ENCODE assay signal across 8 cellular contexts in the genomic region with DNA sequence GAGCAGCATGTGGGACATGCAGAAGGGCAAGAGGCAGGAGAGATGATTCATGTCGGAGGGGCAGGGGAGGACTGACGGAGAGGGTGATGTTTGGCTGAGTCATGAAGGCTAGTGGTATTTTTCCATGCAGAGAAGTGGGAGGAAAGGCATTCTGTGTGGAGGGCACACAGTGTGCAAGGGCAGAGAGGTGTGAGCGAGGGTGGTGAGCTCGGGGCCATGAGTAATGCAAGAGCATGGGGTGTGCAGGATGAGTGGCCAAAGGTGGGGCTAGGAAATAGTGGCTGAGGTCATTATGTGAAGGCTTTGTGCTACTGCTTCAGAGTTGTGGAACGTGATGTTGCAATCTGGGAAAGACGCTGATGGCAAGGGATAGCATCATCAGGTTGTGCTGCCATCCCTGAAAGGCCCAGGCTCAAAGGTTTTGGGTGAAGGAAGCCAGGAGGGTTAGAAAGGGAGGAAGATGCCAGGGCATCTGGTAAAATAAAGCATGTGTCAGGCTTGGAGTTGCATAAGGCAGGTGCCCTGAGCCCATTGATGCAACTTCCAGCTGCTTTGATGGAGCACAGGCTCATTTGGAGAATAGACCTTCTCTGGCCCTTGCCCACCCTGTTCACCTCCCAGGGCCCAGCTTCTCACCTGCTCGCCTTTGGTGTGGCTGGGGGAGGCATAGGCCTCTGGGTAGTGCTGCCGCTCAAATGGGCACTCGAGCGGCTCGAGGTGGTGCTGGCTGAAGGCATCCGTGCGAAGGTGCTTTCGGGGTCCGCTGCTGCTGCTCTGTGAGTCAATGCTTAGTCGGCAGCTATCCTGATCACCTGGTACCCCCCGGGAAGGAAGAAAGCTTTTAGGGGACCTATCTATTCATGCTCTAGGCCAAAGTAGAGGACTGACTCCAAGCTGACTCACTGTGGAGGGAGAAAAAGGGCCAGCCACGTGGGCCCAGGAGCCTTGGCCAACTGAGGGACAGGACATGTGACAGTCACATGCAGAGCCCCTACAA. TPM values are rescaled to one million over a fixed set of nuclear protein-coding genes. Genes with fewer than 3 reads are reported as not detected.
DNase-seq lines count a peak whose midpoint lies in the region; ATAC-seq and TF ChIP-seq lines count a peak whose summit lies in the region.

No MANE protein-coding gene starts in this region.

- no peaks in the 10 kb centered on the region for H3K9me3 Mint-ChIP-seq in activated naive CD8-positive, alpha-beta T cell treated with anti-CD3 and anti-CD28 coated beads, Interleukin-2, amount 10 ng/mL, durations not matched to agents 7 days and 5 days

- no peak overlapping the region for H3K4me2 ChIP-seq in hepatocyte

- TF ChIP-seq CTCF in BJ (IDR thresholded peaks at IDR 0.05; ENCODE audit: insufficient read depth, low read depth, low read length), result no peak
- TF ChIP-seq CTCF in hepatocyte (IDR thresholded peaks at IDR 0.05; ENCODE audit: poor library complexity), result no peak
- no peak for TF ChIP-seq CTCF in BE2C (IDR thresholded peaks at IDR 0.05; ENCODE audit: low read depth, low read length)

- POLR2A ChIA-PET in BJ (lab: Charles Lee), result interaction anchor here (1.4 kb wide), 1 partner anchor 30 kb away, joined by 5 read pairs; no protein-coding TSS in a partner anchor
- POLR2A ChIA-PET in activated naive CD8-positive, alpha-beta T cell treated with anti-CD3 and anti-CD28 coated beads, Interleukin-2, amount 10 ng/mL, durations not matched to agents 7 days and 5 days (lab: Charles Lee), result interaction anchor here (1.4 kb wide), 1 partner anchor 37 kb away, joined by 4 read pairs; no protein-coding TSS in a partner anchor

- H2AFZ ChIP-seq in hepatocyte, result no peak overlapping the region

- H3K9me3 ChIP-seq in hepatocyte (ENCODE audit: low read depth) (no peaks in the 10 kb centered on the region), BE2C (no peaks in the 10 kb centered on the region)

- H3K27me3 Mint-ChIP-seq in activated naive CD8-positive, alpha-beta T cell treated with anti-CD3 and anti-CD28 coated beads, Interleukin-2, amount 10 ng/mL, durations not matched to agents 7 days and 5 days, result peaks cover 3% of the 10 kb centered on the region

- no peaks in the 10 kb centered on the region for H3K9me2 ChIP-seq in hepatocyte (replicated peaks; ENCODE audit: insufficient read depth)

- H3K27ac ChIP-seq in hepatocyte, result peak overlapping the region; percentile 91

- H3K36me3 Mint-ChIP-seq in activated naive CD8-positive, alpha-beta T cell treated with anti-CD3 and anti-CD28 coated beads, Interleukin-2, amount 10 ng/mL, durations not matched to agents 7 days and 5 days, result peaks cover 11% of the 10 kb centered on the region

- H3K79me2 ChIP-seq in hepatocyte, result no peaks in the 10 kb centered on the region

- WGBS in hepatocyte (ENCODE audit: low lambda C conversion rate, missing lambda C conversion rate), result 70% methylated on average over 18 of the region's 18 CpGs

- no peak overlapping the region for H3K4me3 Mint-ChIP-seq in activated naive CD8-positive, alpha-beta T cell treated with anti-CD3 and anti-CD28 coated beads, Interleukin-2, amount 10 ng/mL, durations not matched to agents 7 days and 5 days

- H3K27ac Mint-ChIP-seq in activated naive CD8-positive, alpha-beta T cell treated with anti-CD3 and anti-CD28 coated beads, Interleukin-2, amount 10 ng/mL, durations not matched to agents 7 days and 5 days, result peak overlapping the region; percentile 28

- ATAC-seq in activated naive CD8-positive, alpha-beta T cell treated with anti-CD3 and anti-CD28 coated beads, Interleukin-2, amount 10 ng/mL, durations not matched to agents 7 days and 5 days (ENCODE audit: low read depth), result peak; percentile 11
- no peak for ATAC-seq in HG03354 (IDR thresholded peaks at IDR 0.05; ENCODE audit: poor library complexity, severe bottlenecking, unreplicated experiment)

- H3K4me3 ChIP-seq in BJ (ENCODE audit: low read depth, low read length) (no peak overlapping the region), hepatocyte (no peak overlapping the region), BE2C (ENCODE audit: low read depth, low read length) (no peak overlapping the region), H7 (ENCODE audit: insufficient read depth, low read depth, low read length) (no peak overlapping the region)

- H3K27me3 ChIP-seq in BJ (ENCODE audit: control insufficient read depth, insufficient read depth, low read length) (no peaks in the 10 kb centered on the region), hepatocyte (no peaks in the 10 kb centered on the region), BE2C (no peaks in the 10 kb centered on the region), H7 (ENCODE audit: control insufficient read depth, insufficient read depth, low read length) (no peaks in the 10 kb centered on the region)

- H3K36me3 ChIP-seq in BJ (ENCODE audit: control insufficient read depth, insufficient read depth, low read length), result no peaks in the 10 kb centered on the region; the same call in 1 of the 2 replicates
- H3K36me3 ChIP-seq in hepatocyte (replicated peaks; ENCODE audit: insufficient read depth, low read depth), result no peaks in the 10 kb centered on the region
- H3K36me3 ChIP-seq in BE2C, result no peaks in the 10 kb centered on the region
- H3K36me3 ChIP-seq in H7 (replicated peaks; ENCODE audit: control insufficient read depth, insufficient read depth, low read length), result no peaks in the 10 kb centered on the region

- H3K4me1 ChIP-seq in hepatocyte (ENCODE audit: insufficient read depth), result peaks cover 16% of the 10 kb centered on the region
- H3K4me1 ChIP-seq in BE2C, result no peaks in the 10 kb centered on the region

- CTCF ChIA-PET in BJ (lab: Yijun Ruan, JAX), result interaction anchor here (1.2 to 11.2 kb wide), 7 partner anchors 8 to 129 kb away, joined by 4 to 119 read pairs (median 5); no protein-coding TSS in a partner anchor

- DNase-seq in BJ (ENCODE audit: low read depth) (peak; percentile 99), NCI-H446 treated with DMSO at 0.1 percent for 48 hours (lab: John Stamatoyannopoulos, UW) (peak; percentile 3), hepatocyte (ENCODE audit: low spot score) (peak; percentile 90), BE2C (no peak), H7 (no peak)
- DNase-seq in activated naive CD8-positive, alpha-beta T cell treated with anti-CD3 and anti-CD28 coated beads, Interleukin-2, amount 10 ng/mL, durations not matched to agents 7 days and 5 days, result no peak
- DNase-seq in stimulated activated CD4-positive, alpha-beta T cell treated with anti-CD3 and anti-CD28 coated beads, Interleukin-1b, Interleukin-23, amount 100 ng/mL, for 48 hours, result peak; percentile 83

- H4K20me1 ChIP-seq in hepatocyte (ENCODE audit: insufficient read depth, poor library complexity, severe bottlenecking), result no peaks in the 10 kb centered on the region

- H3K4me1 Mint-ChIP-seq in activated naive CD8-positive, alpha-beta T cell treated with anti-CD3 and anti-CD28 coated beads, Interleukin-2, amount 10 ng/mL, durations not matched to agents 7 days and 5 days, result peaks cover 18% of the 10 kb centered on the region

RNA-seq across cellular contexts. Expression of gene PAX8, which starts 37.5 kb away (rescaled TPM):
- polyA plus RNA-seq in BJ (2011; rRNA removed), result 1.1 and 1.6 TPM in 2 replicates
- polyA minus RNA-seq in BJ (2011; rRNA and poly(A)+ RNA removed), result 1.3 and 1.7 TPM in 2 replicates
- total RNA-seq in activated naive CD8-positive, alpha-beta T cell treated with anti-CD3 and anti-CD28 coated beads, Interleukin-2, amount 10 ng/mL, durations not matched to agents 7 days and 5 days, result 1 to 10 TPM; 2.5 to 3.2 TPM
- total RNA-seq in hepatocyte, result 0.20 TPM in 1 of 2 replicates, not detected in the other
- polyA plus RNA-seq in hepatocyte, result 0.05 and 0.16 TPM in 2 replicates
- polyA plus RNA-seq in BE2C (2012; ENCODE audit: insufficient read depth, insufficient read length, low read depth), result not detected
- not detected in 2 replicates for total RNA-seq in H7 (2014; rRNA removed; shearing (Covaris generic))

Comparison
In these comparisons a context has a peak if more than half of its experiments do, and no peak if none do; other contexts are left out.
1. DNase-seq: peak in BJ (single experiment), NCI-H446 treated with DMSO at 0.1 percent for 48 hours (single experiment), hepatocyte (single experiment) and stimulated activated CD4-positive, alpha-beta T cell treated with anti-CD3 and anti-CD28 coated beads, Interleukin-1b, Interleukin-23, amount 100 ng/mL, for 48 hours (single experiment); none in activated naive CD8-positive, alpha-beta T cell treated with anti-CD3 and anti-CD28 coated beads, Interleukin-2, amount 10 ng/mL, durations not matched to agents 7 days and 5 days (single experiment), BE2C (single experiment) and H7 (single experiment).